In genomic region chr1:28745653-28746173, GRCh38 we compare ENCODE assay signal across 2 cellular contexts.
TF ChIP-seq lines count a peak whose summit lies in the region.

No MANE protein-coding gene starts in this region.

TF ChIP-seq in HepG2, 621 proteins besides CTCF, POLR2A, EP300 and RAD21:
- TF ChIP-seq CEBPB (IDR thresholded peaks at IDR 0.05; ENCODE audit: borderline replicate concordance, low read depth, low read length) (0 out of 2 replicates have a peak, but pooled peaks have one; percentile 16), TP53 (CRISPR knock-in tag; conservative IDR thresholded peaks at IDR 0.05) (no peak), ZNF121 (CRISPR knock-in tag; IDR thresholded peaks at IDR 0.05) (peak; percentile 58; the same call in 1 of the 2 replicates)
- TF ChIP-seq, protein P1, sequence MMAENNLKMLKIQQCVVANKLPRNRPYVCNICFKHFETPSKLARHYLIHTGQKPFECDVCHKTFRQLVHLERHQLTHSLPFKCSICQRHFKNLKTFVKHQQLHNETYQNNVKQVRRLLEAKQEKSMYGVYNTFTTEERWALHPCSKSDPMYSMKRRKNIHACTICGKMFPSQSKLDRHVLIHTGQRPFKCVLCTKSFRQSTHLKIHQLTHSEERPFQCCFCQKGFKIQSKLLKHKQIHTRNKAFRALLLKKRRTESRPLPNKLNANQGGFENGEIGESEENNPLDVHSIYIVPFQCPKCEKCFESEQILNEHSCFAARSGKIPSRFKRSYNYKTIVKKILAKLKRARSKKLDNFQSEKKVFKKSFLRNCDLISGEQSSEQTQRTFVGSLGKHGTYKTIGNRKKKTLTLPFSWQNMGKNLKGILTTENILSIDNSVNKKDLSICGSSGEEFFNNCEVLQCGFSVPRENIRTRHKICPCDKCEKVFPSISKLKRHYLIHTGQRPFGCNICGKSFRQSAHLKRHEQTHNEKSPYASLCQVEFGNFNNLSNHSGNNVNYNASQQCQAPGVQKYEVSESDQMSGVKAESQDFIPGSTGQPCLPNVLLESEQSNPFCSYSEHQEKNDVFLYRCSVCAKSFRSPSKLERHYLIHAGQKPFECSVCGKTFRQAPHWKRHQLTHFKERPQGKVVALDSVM (CRISPR knock-in tag; IDR thresholded peaks at IDR 0.05) = peak; percentile 80

TF ChIP-seq in WTC11, 78 proteins besides CTCF, POLR2A, EP300 and RAD21:
- TF ChIP-seq GTF2I (CRISPR knock-in tag; conservative IDR thresholded peaks at IDR 0.05) (0 out of 2 replicates have a peak, but pooled peaks have one; percentile 13), NR1H2 (CRISPR knock-in tag; IDR thresholded peaks at IDR 0.05) (no peak), ZNF121 (CRISPR knock-in tag; IDR thresholded peaks at IDR 0.05) (peak; percentile 95), SMAD3 (CRISPR knock-in tag; IDR thresholded peaks at IDR 0.05; ENCODE audit: borderline replicate concordance) (no peak), ATF2 (CRISPR knock-in tag; IDR thresholded peaks at IDR 0.05; ENCODE audit: borderline replicate concordance, low read depth) (no peak), ZNF416 (CRISPR knock-in tag; IDR thresholded peaks at IDR 0.05) (no peak), GRHL2 (CRISPR knock-in tag; IDR thresholded peaks at IDR 0.05; ENCODE audit: insufficient replicate concordance, severe bottlenecking) (no peak)
- TF ChIP-seq, protein P2, sequence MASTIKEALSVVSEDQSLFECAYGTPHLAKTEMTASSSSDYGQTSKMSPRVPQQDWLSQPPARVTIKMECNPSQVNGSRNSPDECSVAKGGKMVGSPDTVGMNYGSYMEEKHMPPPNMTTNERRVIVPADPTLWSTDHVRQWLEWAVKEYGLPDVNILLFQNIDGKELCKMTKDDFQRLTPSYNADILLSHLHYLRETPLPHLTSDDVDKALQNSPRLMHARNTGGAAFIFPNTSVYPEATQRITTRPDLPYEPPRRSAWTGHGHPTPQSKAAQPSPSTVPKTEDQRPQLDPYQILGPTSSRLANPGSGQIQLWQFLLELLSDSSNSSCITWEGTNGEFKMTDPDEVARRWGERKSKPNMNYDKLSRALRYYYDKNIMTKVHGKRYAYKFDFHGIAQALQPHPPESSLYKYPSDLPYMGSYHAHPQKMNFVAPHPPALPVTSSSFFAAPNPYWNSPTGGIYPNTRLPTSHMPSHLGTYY (CRISPR knock-in tag; IDR thresholded peaks at IDR 0.05) = peak; percentile 53; the same call in 1 of the 2 replicates
- TF ChIP-seq, protein P3, sequence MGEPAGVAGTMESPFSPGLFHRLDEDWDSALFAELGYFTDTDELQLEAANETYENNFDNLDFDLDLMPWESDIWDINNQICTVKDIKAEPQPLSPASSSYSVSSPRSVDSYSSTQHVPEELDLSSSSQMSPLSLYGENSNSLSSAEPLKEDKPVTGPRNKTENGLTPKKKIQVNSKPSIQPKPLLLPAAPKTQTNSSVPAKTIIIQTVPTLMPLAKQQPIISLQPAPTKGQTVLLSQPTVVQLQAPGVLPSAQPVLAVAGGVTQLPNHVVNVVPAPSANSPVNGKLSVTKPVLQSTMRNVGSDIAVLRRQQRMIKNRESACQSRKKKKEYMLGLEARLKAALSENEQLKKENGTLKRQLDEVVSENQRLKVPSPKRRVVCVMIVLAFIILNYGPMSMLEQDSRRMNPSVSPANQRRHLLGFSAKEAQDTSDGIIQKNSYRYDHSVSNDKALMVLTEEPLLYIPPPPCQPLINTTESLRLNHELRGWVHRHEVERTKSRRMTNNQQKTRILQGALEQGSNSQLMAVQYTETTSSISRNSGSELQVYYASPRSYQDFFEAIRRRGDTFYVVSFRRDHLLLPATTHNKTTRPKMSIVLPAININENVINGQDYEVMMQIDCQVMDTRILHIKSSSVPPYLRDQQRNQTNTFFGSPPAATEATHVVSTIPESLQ (CRISPR knock-in tag; IDR thresholded peaks at IDR 0.05) = no peak
- TF ChIP-seq, protein P4, sequence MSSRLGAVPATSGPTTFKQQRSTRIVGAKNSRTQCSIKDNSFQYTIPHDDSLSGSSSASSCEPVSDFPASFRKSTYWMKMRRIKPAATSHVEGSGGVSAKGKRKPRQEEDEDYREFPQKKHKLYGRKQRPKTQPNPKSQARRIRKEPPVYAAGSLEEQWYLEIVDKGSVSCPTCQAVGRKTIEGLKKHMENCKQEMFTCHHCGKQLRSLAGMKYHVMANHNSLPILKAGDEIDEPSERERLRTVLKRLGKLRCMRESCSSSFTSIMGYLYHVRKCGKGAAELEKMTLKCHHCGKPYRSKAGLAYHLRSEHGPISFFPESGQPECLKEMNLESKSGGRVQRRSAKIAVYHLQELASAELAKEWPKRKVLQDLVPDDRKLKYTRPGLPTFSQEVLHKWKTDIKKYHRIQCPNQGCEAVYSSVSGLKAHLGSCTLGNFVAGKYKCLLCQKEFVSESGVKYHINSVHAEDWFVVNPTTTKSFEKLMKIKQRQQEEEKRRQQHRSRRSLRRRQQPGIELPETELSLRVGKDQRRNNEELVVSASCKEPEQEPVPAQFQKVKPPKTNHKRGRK (CRISPR knock-in tag; IDR thresholded peaks at IDR 0.05; ENCODE audit: borderline replicate concordance) = no peak
